ENCODE assay signal across 9 cellular contexts in the genomic region with DNA sequence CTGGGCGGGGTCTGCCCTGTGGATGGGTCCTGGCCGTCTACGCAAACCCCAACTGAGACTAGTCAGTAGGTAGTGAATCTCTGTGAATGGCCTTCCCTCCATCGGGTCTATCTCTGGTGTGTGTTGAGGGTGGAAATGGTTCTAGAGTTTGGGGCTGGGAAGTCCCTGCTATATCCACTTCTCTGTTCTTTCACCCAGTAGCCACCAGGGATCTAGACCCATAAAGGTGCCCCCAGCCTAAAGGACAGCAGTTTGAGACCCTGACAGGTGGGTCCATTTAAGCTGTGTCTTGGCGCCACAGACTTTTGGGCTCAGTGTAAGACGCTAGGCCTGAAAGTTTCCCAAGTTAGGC. TPM values are rescaled to one million over a fixed set of nuclear protein-coding genes. Genes with fewer than 3 reads are reported as not detected.
DNase-seq lines count a peak whose midpoint lies in the region; ATAC-seq and TF ChIP-seq lines count a peak whose summit lies in the region.
"Had no signal": no experiment of that assay in that cellular context is flagged by ENCODE, and none has a peak within 500 bp of the region (broad histone marks: within the 10 kb centered on the region; RNA-seq: fewer than 3 reads in every experiment).

No MANE protein-coding gene starts in this region.

- peaks cover 0 to 19% (median 7%) of the 10 kb centered on the region in 3 donors for H3K4me1 ChIP-seq in gastroesophageal sphincter
- peaks cover 0 to 23% (median 15%) of the 10 kb centered on the region in 6 donors for H3K4me1 ChIP-seq in spleen

- CTCF ChIA-PET in activated B cell treated with CpG ODN at 0.5 μM for 24 hours (lab: Charles Lee), result interaction anchor here (0.5 to 1.1 kb wide), 2 partner anchors 136 to 360 kb away, joined by 3 to 5 read pairs; a partner anchor contains a TSS

- intact Hi-C loops in activated B cell treated with CpG ODN at 0.5 μM for 24 hours (cut with micrococcal nuclease), result loop anchor here (1.0 to 10.0 kb wide), 11 partner anchors 58 to 798 kb away; a partner anchor contains a TSS
- intact Hi-C loops in spleen (cut with DNase I; ENCODE audit: low total_unique reads), result no loop called here

- H3K9me3 Mint-ChIP-seq in activated B cell treated with CpG ODN at 0.5 μM for 24 hours, result peaks cover 2% of the 10 kb centered on the region

- no peak for TF ChIP-seq EP300 in gastroesophageal sphincter (IDR thresholded peaks at IDR 0.05)

- H3K36me3 Mint-ChIP-seq in activated B cell treated with CpG ODN at 0.5 μM for 24 hours (ENCODE audit: low read depth), result peaks cover 34% of the 10 kb centered on the region

- WGBS in gastroesophageal sphincter (ENCODE audit: low coverage in 1 of 2), 2 donors, result 0% methylated on average over 1 of the region's 6 CpGs; no CpG with 5 or more reads in 1 of the 2 donors
- 35 to 45% (median 39%) methylated on average over 6 of the region's 6 CpGs for WGBS in spleen, 5 donors

- TF ChIP-seq CTCF in GM12864 (IDR thresholded peaks at IDR 0.05; ENCODE audit: low read depth, low read length, missing control alignments), result no peak
- TF ChIP-seq CTCF in activated B cell treated with CpG ODN at 0.5 μM for 24 hours (IDR thresholded peaks at IDR 0.05), result no peak
- TF ChIP-seq CTCF in gastroesophageal sphincter (IDR thresholded peaks at IDR 0.05), result no peak
- TF ChIP-seq CTCF in spleen (IDR thresholded peaks at IDR 0.05 in 8 of 11, conservative IDR thresholded peaks at IDR 0.05 in 3 of 11), result no peak

- H3K4me3 Mint-ChIP-seq in activated B cell treated with CpG ODN at 0.5 μM for 24 hours, result peak overlapping the region; percentile 98

- peak overlapping the region; percentile 94 for H3K27ac Mint-ChIP-seq in activated B cell treated with CpG ODN at 0.5 μM for 24 hours

- H3K9me3 ChIP-seq in gastroesophageal sphincter (peaks cover 0 to 4% (median 0%) of the 10 kb centered on the region in 3 donors), spleen (peaks cover 0 to 33% (median 6%) of the 10 kb centered on the region in 8 donors)

- DNase-seq in GM12864 (ENCODE audit: low read depth) (no peak), activated B cell treated with CpG ODN at 0.5 μM for 24 hours (no peak), spleen (no peak), NCI-H2171 treated with DMSO at 0.1 percent for 48 hours (lab: John Stamatoyannopoulos, UW) (no peak), C1 segment of cervical spinal cord (lab: John Stamatoyannopoulos, UW) (no peak)
- DNase-seq in stimulated activated CD8-positive, alpha-beta memory T cell treated with anti-CD3 and anti-CD28 coated beads, Interleukin-4, amount 100 ng/mL, for 48 hours, result no peak
- DNase-seq: islet precursor cell had no signal

- TF ChIP-seq POLR2A in gastroesophageal sphincter (IDR thresholded peaks at IDR 0.05) (no peak), spleen (IDR thresholded peaks at IDR 0.05) (no peak)

- H3K27me3 Mint-ChIP-seq in activated B cell treated with CpG ODN at 0.5 μM for 24 hours, result no peaks in the 10 kb centered on the region

- H3K36me3 ChIP-seq in gastroesophageal sphincter, result peaks cover 0 to 30% of the 10 kb centered on the region in 2 donors
- H3K36me3 ChIP-seq in spleen, result peaks cover 0 to 24% (median 4%) of the 10 kb centered on the region in 6 donors

- POLR2A ChIA-PET in activated B cell treated with CpG ODN at 0.5 μM for 24 hours (lab: Charles Lee), result interaction anchor here (0.5 to 1.9 kb wide), 3 partner anchors 124 to 496 kb away, joined by 3 to 8 read pairs (median 3); a partner anchor contains a TSS

- ATAC-seq in activated B cell treated with CpG ODN at 0.5 μM for 24 hours (ENCODE audit: low read depth) (no peak), gastroesophageal sphincter (no peak)

- H3K27me3 ChIP-seq in gastroesophageal sphincter (no peaks in the 10 kb centered on the region), spleen (replicated peaks in 1 of 7) (no peaks in the 10 kb centered on the region)

- H3K4me3 ChIP-seq in GM12864 (ENCODE audit: low read depth, low read length) (peak overlapping the region; percentile 56), gastroesophageal sphincter (peak overlapping the region; percentile 39 to 64), spleen (peak overlapping the region in 7 of 8 donors; percentile 56 to 81 (median 66))

- H3K27ac ChIP-seq in gastroesophageal sphincter (peak overlapping the region in 3 of 4 donors; percentile 85 to 87 (median 86)), spleen (peak overlapping the region; percentile 77 to 88 (median 85))
- H3K27ac ChIP-seq: KMS-11 had no signal

- H3K4me1 Mint-ChIP-seq in activated B cell treated with CpG ODN at 0.5 μM for 24 hours, result peaks cover 10% of the 10 kb centered on the region

RNA-seq across cellular contexts. Expression of a gene that starts 57.7 kb away (rescaled TPM):
- total RNA-seq in activated B cell treated with CpG ODN at 0.5 μM for 24 hours (12.0 and 13.4 TPM in 2 replicates), gastroesophageal sphincter (10 to 100 TPM; 10.6 to 20.7 (median 15.4) TPM), spleen (10 to 100 TPM in 6 of 7 donors, 1 to 10 TPM in 1; 9.5 to 16.8 (median 12.4) TPM)
- 1 to 10 TPM; 2.7 to 5.5 (median 3.0) TPM for polyA plus RNA-seq in spleen

RNA-seq across cellular contexts. Expression of a gene that starts 57.7 kb away (rescaled TPM):
- 7.3 and 7.6 TPM in 2 replicates for total RNA-seq in activated B cell treated with CpG ODN at 0.5 μM for 24 hours
- 1 to 10 TPM; 2.3 to 6.9 (median 4.1) TPM for total RNA-seq in gastroesophageal sphincter
- total RNA-seq in spleen, result 1 to 10 TPM; 2.7 to 4.7 (median 4.5) TPM
- polyA plus RNA-seq in spleen, result 1 to 10 TPM in 2 of 3 donors, under 1 TPM in 1; 0.85 to 1.3 (median 1.1) TPM
